14 cellular contexts compared by ENCODE assay signal in the genomic region with DNA sequence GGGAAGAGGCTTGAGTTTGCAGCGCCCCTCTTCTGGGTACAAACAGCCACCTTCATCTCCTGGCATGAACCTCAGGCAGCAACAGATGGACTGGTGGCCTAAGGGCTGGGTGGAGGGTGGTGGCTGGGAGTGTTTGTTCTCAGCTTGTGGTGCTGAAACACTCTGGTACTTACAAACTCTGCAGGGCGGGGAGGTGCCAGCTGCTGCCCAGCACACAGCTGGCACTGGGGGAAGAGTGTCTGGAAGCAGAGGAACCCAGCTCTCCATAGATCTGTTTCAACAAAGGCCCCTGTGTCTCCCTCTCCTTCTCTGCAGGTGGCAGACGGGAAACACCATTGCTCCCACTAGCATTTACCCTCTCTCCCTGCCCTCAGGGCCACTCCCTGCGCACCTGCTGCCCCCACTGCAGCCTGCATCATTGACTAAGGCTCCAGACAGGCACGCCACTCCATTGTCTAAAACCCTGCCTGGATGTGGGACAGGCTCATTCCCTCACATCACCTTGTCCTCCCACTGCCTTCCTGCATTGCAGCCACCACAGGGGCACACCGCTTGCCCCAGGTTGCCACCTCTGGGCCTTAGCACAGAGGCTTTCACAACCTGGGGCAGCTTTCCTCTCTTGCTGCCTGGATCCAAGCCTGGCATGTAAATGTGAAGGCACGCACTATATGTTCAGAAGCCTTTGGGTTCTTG. TPM values are rescaled to one million over a fixed set of nuclear protein-coding genes. Genes with fewer than 3 reads are reported as not detected.
DNase-seq lines count a peak whose midpoint lies in the region; TF ChIP-seq lines count a peak whose summit lies in the region.
"Had no signal": no experiment of that assay in that cellular context is flagged by ENCODE, and none has a peak within 500 bp of the region (broad histone marks: within the 10 kb centered on the region; RNA-seq: fewer than 3 reads in every experiment).

No MANE protein-coding gene starts in this region.

- H3K27me3 Mint-ChIP-seq in activated naive CD4-positive, alpha-beta T cell treated with anti-CD3 and anti-CD28 coated beads for 36 hours (ENCODE audit: low read depth) = peaks cover 6% of the 10 kb centered on the region
- H3K27me3 Mint-ChIP-seq: activated CD8-positive, alpha-beta T cell treated with anti-CD3 and anti-CD28 coated beads for 36 hours had no signal

- H3K9ac ChIP-seq in SK-N-SH = no peak overlapping the region

- H3K4me2 ChIP-seq in SK-N-SH = no peak overlapping the region

- WGBS in esophagus muscularis mucosa = 98% methylated on average over 6 of the region's 7 CpGs
- WGBS in SK-N-SH (ENCODE audit: low lambda C conversion rate) = 93% methylated on average over 6 of the region's 7 CpGs

- H3K27me3 ChIP-seq in esophagus muscularis mucosa (peaks cover 0 to under 1% (median 0%) of the 10 kb centered on the region in 4 donors), SK-N-SH (ENCODE audit: insufficient read depth) (no peaks in the 10 kb centered on the region)

- TF ChIP-seq EP300 in Ishikawa (IDR thresholded peaks at IDR 0.05; ENCODE audit: borderline replicate concordance) = no peak
- TF ChIP-seq EP300 in esophagus muscularis mucosa (IDR thresholded peaks at IDR 0.05) = no peak
- TF ChIP-seq EP300 in SK-N-SH (IDR thresholded peaks at IDR 0.05; ENCODE audit: borderline replicate concordance in 1 of 2, low read depth in 1 of 2, low read length in 1 of 2) = no peak

- H3K9me3 ChIP-seq in esophagus muscularis mucosa (no peaks in the 10 kb centered on the region), SK-N-SH (no peaks in the 10 kb centered on the region)

- no peak for TF ChIP-seq CTCF in esophagus muscularis mucosa (IDR thresholded peaks at IDR 0.05)
- TF ChIP-seq CTCF in SK-N-SH (IDR thresholded peaks at IDR 0.05) = no peak

- DNase-seq in NCI-H2171 treated with DMSO at 0.1 percent for 48 hours (lab: John Stamatoyannopoulos, UW) = peak; percentile 85
- peak; percentile 42 for DNase-seq in esophagus muscularis mucosa (ENCODE audit: extremely low spot score)
- peak; percentile 89 for DNase-seq in putamen (ENCODE audit: low spot score)
- DNase-seq in SKM-1 treated with dmso at 0.1 percent for 144 hours (lab: John Stamatoyannopoulos, UW; ENCODE audit: unreplicated experiment) = no peak
- DNase-seq in activated naive CD4-positive, alpha-beta T cell treated with anti-CD3 and anti-CD28 coated beads for 36 hours = no peak
- no peak for DNase-seq in SK-N-SH
- DNase-seq: activated CD8-positive, alpha-beta T cell treated with anti-CD3 and anti-CD28 coated beads for 36 hours; CD8-positive, alpha-beta T cell; dermis blood vessel endothelial cell; Kasumi-1; left cardiac atrium; stimulated activated naive CD8-positive, alpha-beta T cell treated with anti-CD3 and anti-CD28 coated beads, Interleukin-15, Interleukin-2, amounts not matched to agents 100 U/mL and 50 U/mL, for 24 hours; T-helper 1 cell had no signal

- no peak overlapping the region for H3K4me3 Mint-ChIP-seq in activated naive CD4-positive, alpha-beta T cell treated with anti-CD3 and anti-CD28 coated beads for 36 hours
- H3K4me3 Mint-ChIP-seq: activated CD8-positive, alpha-beta T cell treated with anti-CD3 and anti-CD28 coated beads for 36 hours; CD8-positive, alpha-beta T cell had no signal

- no peak for TF ChIP-seq RAD21 in Ishikawa (IDR thresholded peaks at IDR 0.05; ENCODE audit: low read depth)
- TF ChIP-seq RAD21 in SK-N-SH (IDR thresholded peaks at IDR 0.05; ENCODE audit: low read length) = no peak

- no peaks in the 10 kb centered on the region for H4K20me1 ChIP-seq in SK-N-SH (ENCODE audit: insufficient read depth)

- intact Hi-C loops in esophagus muscularis mucosa (cut with DNase I) = no loop called here
- intact Hi-C loops in activated naive CD4-positive, alpha-beta T cell treated with anti-CD3 and anti-CD28 coated beads for 36 hours (cut with micrococcal nuclease) = no loop called here

- H3K27ac ChIP-seq in esophagus muscularis mucosa (replicated peaks in 1 of 4) (no peak overlapping the region), SK-N-SH (ENCODE audit: low read depth in 2 of 2, low read length in 1 of 2) (no peak overlapping the region)

- no peak overlapping the region for H3K4me3 ChIP-seq in esophagus muscularis mucosa
- H3K4me3 ChIP-seq in SK-N-SH (ENCODE audit: low read depth in 2 of 2, low read length in 1 of 2) = no peak overlapping the region

- H3K79me2 ChIP-seq in SK-N-SH (ENCODE audit: insufficient read depth) = peaks cover 98% of the 10 kb centered on the region

- H3K4me1 ChIP-seq in esophagus muscularis mucosa = peaks cover 0 to 7% (median 0%) of the 10 kb centered on the region in 4 donors
- H3K4me1 ChIP-seq in SK-N-SH (ENCODE audit: control insufficient read depth in 1 of 2, insufficient read depth in 2 of 2, low read depth in 1 of 2, low read length in 1 of 2) = peaks cover 0 to 31% of the 10 kb centered on the region in 2 experiments; a peak in 2 of 4 replicates

- CTCF ChIA-PET in activated naive CD4-positive, alpha-beta T cell treated with anti-CD3 and anti-CD28 coated beads for 36 hours (lab: Charles Lee) = no interaction called here
- CTCF ChIA-PET in SK-N-SH (lab: Yijun Ruan, JAX) = interaction anchor here (0.6 to 5.2 kb wide), 3 partner anchors 9 to 58 kb away, joined by 3 to 34 read pairs (median 11); no protein-coding TSS in a partner anchor

- POLR2A ChIA-PET in SK-N-SH (lab: Yijun Ruan, JAX) = interaction anchor here (0.7 kb wide), 1 partner anchor 19 kb away, joined by 5 read pairs; no protein-coding TSS in a partner anchor

- H3K9me2 ChIP-seq in SK-N-SH = no peaks in the 10 kb centered on the region

- no peak overlapping the region for H3K27ac Mint-ChIP-seq in activated naive CD4-positive, alpha-beta T cell treated with anti-CD3 and anti-CD28 coated beads for 36 hours
- H3K27ac Mint-ChIP-seq: activated CD8-positive, alpha-beta T cell treated with anti-CD3 and anti-CD28 coated beads for 36 hours; CD8-positive, alpha-beta T cell had no signal

- no peaks in the 10 kb centered on the region for H3K36me3 Mint-ChIP-seq in activated naive CD4-positive, alpha-beta T cell treated with anti-CD3 and anti-CD28 coated beads for 36 hours (ENCODE audit: low read depth)
- H3K36me3 Mint-ChIP-seq: CD8-positive, alpha-beta T cell had no signal

- TF ChIP-seq POLR2A in esophagus muscularis mucosa (IDR thresholded peaks at IDR 0.05; ENCODE audit: low read depth) = no peak

- H3F3A ChIP-seq in SK-N-SH (replicated peaks; ENCODE audit: insufficient read depth) = no peaks in the 10 kb centered on the region

- no peaks in the 10 kb centered on the region for H3K4me1 Mint-ChIP-seq in activated naive CD4-positive, alpha-beta T cell treated with anti-CD3 and anti-CD28 coated beads for 36 hours (ENCODE audit: low read depth)

- H3K9me3 Mint-ChIP-seq in activated naive CD4-positive, alpha-beta T cell treated with anti-CD3 and anti-CD28 coated beads for 36 hours = no peaks in the 10 kb centered on the region
- H3K9me3 Mint-ChIP-seq: activated CD8-positive, alpha-beta T cell treated with anti-CD3 and anti-CD28 coated beads for 36 hours; CD8-positive, alpha-beta T cell had no signal

- H2AFZ ChIP-seq in SK-N-SH (ENCODE audit: low read depth) = no peak overlapping the region

- H3K36me3 ChIP-seq in esophagus muscularis mucosa = no peaks in the 10 kb centered on the region
- H3K36me3 ChIP-seq in SK-N-SH (replicated peaks in 1 of 2; ENCODE audit: control insufficient read depth in 1 of 2, insufficient read depth in 2 of 2, low read length in 1 of 2) = peaks cover 0 to 3% of the 10 kb centered on the region in 2 experiments

TF ChIP-seq in Ishikawa, 13 proteins besides CTCF, POLR2A, EP300 and RAD21:
- TF ChIP-seq TCF12 (IDR thresholded peaks at IDR 0.05; ENCODE audit: low read depth) = 0 out of 2 replicates have a peak, but pooled peaks have one; percentile 22
- TF ChIP-seq NFIC (IDR thresholded peaks at IDR 0.05) = no peak

TF ChIP-seq in SK-N-SH, 30 proteins besides CTCF, POLR2A, EP300 and RAD21:
- TF ChIP-seq MXI1 (IDR thresholded peaks at IDR 0.05; ENCODE audit: low read depth, low read length) (no peak), FOSL2 (IDR thresholded peaks at IDR 0.05; ENCODE audit: borderline replicate concordance, low read depth) (no peak), YY1 (IDR thresholded peaks at IDR 0.05; ENCODE audit: low read depth) (no peak), MAX (IDR thresholded peaks at IDR 0.05; ENCODE audit: low read depth) (no peak), MEF2A (IDR thresholded peaks at IDR 0.05; ENCODE audit: borderline replicate concordance, low read depth) (no peak), ELF1 (IDR thresholded peaks at IDR 0.05) (no peak), FOXJ3 (CRISPR knock-in tag; IDR thresholded peaks at IDR 0.05) (no peak), NFIC (IDR thresholded peaks at IDR 0.05; ENCODE audit: borderline replicate concordance) (no peak), SIN3A (IDR thresholded peaks at IDR 0.05; ENCODE audit: borderline replicate concordance, low read depth, low read length) (no peak), GATA2 (CRISPR knock-in tag; IDR thresholded peaks at IDR 0.05) (no peak)
- TF ChIP-seq, protein P1, sequence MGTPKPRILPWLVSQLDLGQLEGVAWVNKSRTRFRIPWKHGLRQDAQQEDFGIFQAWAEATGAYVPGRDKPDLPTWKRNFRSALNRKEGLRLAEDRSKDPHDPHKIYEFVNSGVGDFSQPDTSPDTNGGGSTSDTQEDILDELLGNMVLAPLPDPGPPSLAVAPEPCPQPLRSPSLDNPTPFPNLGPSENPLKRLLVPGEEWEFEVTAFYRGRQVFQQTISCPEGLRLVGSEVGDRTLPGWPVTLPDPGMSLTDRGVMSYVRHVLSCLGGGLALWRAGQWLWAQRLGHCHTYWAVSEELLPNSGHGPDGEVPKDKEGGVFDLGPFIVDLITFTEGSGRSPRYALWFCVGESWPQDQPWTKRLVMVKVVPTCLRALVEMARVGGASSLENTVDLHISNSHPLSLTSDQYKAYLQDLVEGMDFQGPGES (IDR thresholded peaks at IDR 0.05; ENCODE audit: low read depth, low read length) = no peak
- TF ChIP-seq, protein P2, sequence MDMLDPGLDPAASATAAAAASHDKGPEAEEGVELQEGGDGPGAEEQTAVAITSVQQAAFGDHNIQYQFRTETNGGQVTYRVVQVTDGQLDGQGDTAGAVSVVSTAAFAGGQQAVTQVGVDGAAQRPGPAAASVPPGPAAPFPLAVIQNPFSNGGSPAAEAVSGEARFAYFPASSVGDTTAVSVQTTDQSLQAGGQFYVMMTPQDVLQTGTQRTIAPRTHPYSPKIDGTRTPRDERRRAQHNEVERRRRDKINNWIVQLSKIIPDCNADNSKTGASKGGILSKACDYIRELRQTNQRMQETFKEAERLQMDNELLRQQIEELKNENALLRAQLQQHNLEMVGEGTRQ (IDR thresholded peaks at IDR 0.05; ENCODE audit: borderline replicate concordance, low read depth, low read length) = no peak

RNA-seq across cellular contexts. Expression of gene ARHGAP22, which starts 6.5 kb away (rescaled TPM):
- total RNA-seq in esophagus muscularis mucosa = 1 to 10 TPM; 2.2 to 9.1 (median 4.8) TPM
- not detected for total RNA-seq in activated naive CD4-positive, alpha-beta T cell treated with anti-CD3 and anti-CD28 coated beads for 36 hours
- 12.4 and 13.8 TPM in 2 replicates for polyA plus RNA-seq in SK-N-SH (2012; rRNA removed)
- polyA plus RNA-seq in SK-N-SH (2012; cell fraction: cytosol; rRNA removed) = 9.9 and 11.6 TPM in 2 replicates
- polyA plus RNA-seq in SK-N-SH (2012; cell fraction: nucleus; rRNA removed) = 35.6 and 42.2 TPM in 2 replicates
- total RNA-seq: activated CD8-positive, alpha-beta T cell treated with anti-CD3 and anti-CD28 coated beads for 36 hours; CD8-positive, alpha-beta T cell had no signal

Comparison
In these comparisons a context has a peak if more than half of its experiments do, and no peak if none do; other contexts are left out.
1. DNase-seq: peak in NCI-H2171 treated with DMSO at 0.1 percent for 48 hours (single experiment), esophagus muscularis mucosa (single experiment) and putamen (single experiment); none in SKM-1 treated with dmso at 0.1 percent for 144 hours (single experiment), activated naive CD4-positive, alpha-beta T cell treated with anti-CD3 and anti-CD28 coated beads for 36 hours (single experiment) and SK-N-SH (single experiment).